ENCODE assay signal across 20 cellular contexts in the genomic region with DNA sequence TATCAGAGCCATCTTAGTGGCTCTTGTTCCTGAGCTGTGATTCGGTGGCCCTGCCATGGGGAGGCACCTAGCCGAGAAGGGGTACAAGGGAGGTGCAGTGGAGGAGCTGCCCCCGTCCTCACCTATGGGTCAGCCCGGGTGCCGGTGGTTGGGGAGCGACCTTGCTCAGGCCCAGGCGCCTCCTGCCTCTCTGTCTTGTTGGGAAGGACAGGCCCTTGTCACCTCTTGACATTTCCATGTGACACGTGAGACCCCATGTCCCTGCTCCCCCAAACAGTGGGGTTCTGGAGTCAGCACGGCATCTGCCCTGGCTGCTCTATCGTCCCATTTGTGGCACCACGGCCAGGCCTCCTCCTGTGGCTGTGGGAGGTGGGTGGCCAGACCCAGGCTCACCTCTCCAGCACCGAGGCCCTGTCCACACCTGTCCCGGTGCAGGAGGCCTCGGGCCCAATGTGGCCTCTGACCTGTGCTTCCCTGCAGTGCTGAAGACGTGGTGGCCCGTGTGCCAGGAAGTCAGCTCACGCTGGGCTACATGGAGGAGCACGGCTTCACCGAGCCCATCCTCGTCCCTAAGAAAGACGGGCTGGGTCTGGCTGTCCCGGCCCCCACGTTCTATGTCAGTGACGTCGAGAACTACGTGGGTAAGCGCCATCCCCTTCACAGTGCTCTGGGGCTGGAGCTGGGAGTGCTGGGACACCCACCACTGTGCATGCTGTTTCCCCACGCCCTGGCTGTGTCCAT.
A peak's percentile ranks its signal among the peaks of the same experiment; 100 is the strongest.
DNase-seq lines count a peak whose midpoint lies in the region; ATAC-seq and TF ChIP-seq lines count a peak whose summit lies in the region.
"Had no signal": no experiment of that assay in that cellular context is flagged by ENCODE, and none has a peak within 500 bp of the region (broad histone marks: within the 10 kb centered on the region; RNA-seq: fewer than 3 reads in every experiment).

No MANE protein-coding gene starts in this region.

- no peak overlapping the region for H3K4me2 ChIP-seq in neuronal stem cell (ENCODE audit: insufficient read depth, low read length, poor library complexity, severe bottlenecking)

- H2BK5ac ChIP-seq in neuronal stem cell (ENCODE audit: low read length): no peak overlapping the region

- DNase-seq in right cardiac atrium: peak in 2 of 3 donors; percentile 24 to 41
- DNase-seq in left ventricle myocardium superior: no peak
- peak; percentile 38 for DNase-seq in activated CD8-positive, alpha-beta memory T cell treated with anti-CD3 and anti-CD28 coated beads, Interleukin-2, amount 50 U/mL, for 48 hours
- DNase-seq in neuronal stem cell (ENCODE audit: low spot score): no peak
- DNase-seq in upper lobe of right lung: peak; percentile 45
- DNase-seq in NCI-H1436 (lab: John Stamatoyannopoulos, UW): no peak
- DNase-seq in NCI-H2196 treated with DMSO at 0.1 percent for 48 hours (lab: John Stamatoyannopoulos, UW; ENCODE audit: unreplicated experiment): no peak
- DNase-seq: activated CD4-positive, alpha-beta T cell treated with anti-CD3 and anti-CD28 coated beads, Interleukin-2, amount 10 ng/mL, durations not matched to agents 7 days and 5 days; activated naive CD4-positive, alpha-beta T cell treated with anti-CD3 and anti-CD28 coated beads, Interleukin-2, amount 50 U/mL, for 16 hours; effector CD4-positive, alpha-beta T cell; foreskin fibroblast; HCEC 1CT; immature natural killer cell; lower lobe of right lung; NCI-H1417; NCI-H524; nucleus accumbens had no signal

- H3K4me1 ChIP-seq in right cardiac atrium (ENCODE audit: control insufficient read depth, insufficient read depth, low read length) (no peaks in the 10 kb centered on the region), neuronal stem cell (ENCODE audit: control insufficient read depth in 2 of 2, insufficient read depth in 1 of 2, low read depth in 1 of 2, low read length in 2 of 2) (no peaks in the 10 kb centered on the region), upper lobe of right lung (no peaks in the 10 kb centered on the region)
- H3K4me1 ChIP-seq: lower lobe of right lung had no signal

- TF ChIP-seq CTCF in upper lobe of right lung (IDR thresholded peaks at IDR 0.05): no peak

- H4K8ac ChIP-seq in neuronal stem cell (ENCODE audit: low read depth, low read length): peak overlapping the region; percentile 7

- H3K23ac ChIP-seq in neuronal stem cell (ENCODE audit: low read depth, low read length, poor library complexity): peak overlapping the region; percentile 61

- H2BK120ac ChIP-seq in neuronal stem cell (ENCODE audit: low read depth, low read length): no peak overlapping the region

- no peak overlapping the region for H3K14ac ChIP-seq in neuronal stem cell (ENCODE audit: low read length)

- peaks cover 20 to 85% of the 10 kb centered on the region in 2 donors for H3K36me3 ChIP-seq in neuronal stem cell (replicated peaks in 1 of 2; ENCODE audit: control insufficient read depth in 2 of 2, insufficient read depth in 2 of 2, low read length in 2 of 2)
- H3K36me3 ChIP-seq in upper lobe of right lung: peaks cover 59% of the 10 kb centered on the region

- no peak overlapping the region for H2AFZ ChIP-seq in neuronal stem cell (ENCODE audit: low read length)

- H3K79me1 ChIP-seq in neuronal stem cell (ENCODE audit: low read depth, low read length): peaks cover 2% of the 10 kb centered on the region

- H3K27ac ChIP-seq in right cardiac atrium (ENCODE audit: low read length): no peak overlapping the region
- H3K27ac ChIP-seq in neuronal stem cell (replicated peaks; ENCODE audit: low read length): no peak overlapping the region
- H3K27ac ChIP-seq in upper lobe of right lung: no peak overlapping the region
- H3K27ac ChIP-seq: lower lobe of right lung, SK-N-MC had no signal

- H3K4ac ChIP-seq in neuronal stem cell (ENCODE audit: low read length): no peak overlapping the region

- intact Hi-C loops in right cardiac atrium (cut with DNase I) (no loop called here), left ventricle myocardium superior (cut with micrococcal nuclease) (no loop called here), upper lobe of right lung (cut with DNase I) (no loop called here)

- no peak overlapping the region for H3K18ac ChIP-seq in neuronal stem cell (ENCODE audit: low read length)

- H3K27me3 ChIP-seq in right cardiac atrium (ENCODE audit: control insufficient read depth, insufficient read depth): no peaks in the 10 kb centered on the region
- no peaks in the 10 kb centered on the region for H3K27me3 ChIP-seq in neuronal stem cell (ENCODE audit: control insufficient read depth in 3 of 3, insufficient read depth in 3 of 3, low read depth in 1 of 3, low read length in 3 of 3)
- no peaks in the 10 kb centered on the region for H3K27me3 ChIP-seq in upper lobe of right lung

- no peak overlapping the region for H2BK15ac ChIP-seq in neuronal stem cell (ENCODE audit: low read length)

- H3K4me3 ChIP-seq in right cardiac atrium (ENCODE audit: low read length): no peak overlapping the region
- H3K4me3 ChIP-seq in neuronal stem cell (ENCODE audit: low read length in 2 of 2): no peak overlapping the region
- H3K4me3 ChIP-seq in upper lobe of right lung: no peak overlapping the region
- H3K4me3 ChIP-seq: lower lobe of right lung, SK-N-MC had no signal

- ATAC-seq in right cardiac atrium (peak; percentile 10 to 30), left ventricle myocardium superior (no peak), upper lobe of right lung (peak; percentile 9), GM19397 (IDR thresholded peaks at IDR 0.05; ENCODE audit: unreplicated experiment) (no peak)
- ATAC-seq: stimulated activated effector memory CD8-positive, alpha-beta T cell treated with anti-CD3 and anti-CD28 coated beads, Interleukin-12 subunit alpha, Interleukin-12 subunit beta, amount 100 ng/mL, for 72 hours had no signal

- H4K91ac ChIP-seq in neuronal stem cell (ENCODE audit: low read depth, low read length, poor library complexity): no peak overlapping the region

- no peak overlapping the region for H3K9ac ChIP-seq in neuronal stem cell (ENCODE audit: low read depth, low read length, poor library complexity)

- H3K9me3 ChIP-seq in right cardiac atrium (ENCODE audit: control insufficient read depth, low read length): no peaks in the 10 kb centered on the region
- H3K9me3 ChIP-seq in neuronal stem cell (replicated peaks in 1 of 2; ENCODE audit: control insufficient read depth in 2 of 2, insufficient read depth in 1 of 2, low read depth in 1 of 2, low read length in 2 of 2): peaks cover 0 to 5% of the 10 kb centered on the region in 2 donors
- H3K9me3 ChIP-seq in upper lobe of right lung: no peaks in the 10 kb centered on the region
- H3K9me3 ChIP-seq: lower lobe of right lung had no signal

- WGBS in right cardiac atrium: 94% methylated on average over 28 of the region's 28 CpGs
- WGBS in neuronal stem cell (ENCODE audit: extremely low coverage in 2 of 2, insufficient read length in 2 of 2, insufficient replicate concordance in 1 of 2), 2 donors: no CpG with 5 or more reads among the region's 28 CpGs

- no peak overlapping the region for H2BK12ac ChIP-seq in neuronal stem cell (ENCODE audit: low read length)

- H2AK5ac ChIP-seq in neuronal stem cell (ENCODE audit: low read depth, low read length): no peak overlapping the region

Comparison
In these comparisons a context has a peak if more than half of its experiments do, and no peak if none do; other contexts are left out.
1. ATAC-seq: peak in right cardiac atrium (2 of 2) and upper lobe of right lung (single experiment); none in left ventricle myocardium superior (single experiment) and GM19397 (single experiment).
2. DNase-seq: peak in right cardiac atrium (2 of 3), activated CD8-positive, alpha-beta memory T cell treated with anti-CD3 and anti-CD28 coated beads, Interleukin-2, amount 50 U/mL, for 48 hours (single experiment) and upper lobe of right lung (single experiment); none in left ventricle myocardium superior (single experiment), neuronal stem cell (single experiment), NCI-H1436 (single experiment) and NCI-H2196 treated with DMSO at 0.1 percent for 48 hours (single experiment).